Comparison of ENCODE assay signal across 13 cellular contexts in genomic region chr20:20002101-20002998, GRCh38. TPM values are rescaled to one million over a fixed set of nuclear protein-coding genes. Genes with fewer than 3 reads are reported as not detected.
A peak's percentile ranks its signal among the peaks of the same experiment; 100 is the strongest.
DNase-seq lines count a peak whose midpoint lies in the region; ATAC-seq, FAIRE-seq and TF ChIP-seq lines count a peak whose summit lies in the region.
"Had no signal": no experiment of that assay in that cellular context is flagged by ENCODE, and none has a peak within 500 bp of the region (broad histone marks: within the 10 kb centered on the region; RNA-seq: fewer than 3 reads in every experiment).

No MANE protein-coding gene starts in this region.

- H3K4me1 ChIP-seq in BLaER1 (peaks cover 81% of the 10 kb centered on the region), pancreas (peaks cover 18 to 47% (median 29%) of the 10 kb centered on the region in 3 donors)

- WGBS in pancreas, 2 donors = 50 to 63% methylated on average over 9 of the region's 9 CpGs

- DNase-seq in MV-4-11 (lab: John Stamatoyannopoulos, UW) = peak; percentile 71
- no peak for DNase-seq in naive thymus-derived CD8-positive, alpha-beta T cell
- DNase-seq in NCI-H226 = no peak
- no peak for DNase-seq in NCI-H2227 (lab: John Stamatoyannopoulos, UW; ENCODE audit: unreplicated experiment)
- DNase-seq in pancreas = no peak
- DNase-seq: activated CD4-positive, alpha-beta memory T cell treated with anti-CD3 and anti-CD28 coated beads for 36 hours; cortex of kidney; stimulated activated CD4-positive, alpha-beta T cell treated with anti-CD3 and anti-CD28 coated beads, Interleukin-4, amount 100 ng/mL, for 24 hours had no signal

- peak overlapping the region; percentile 92 for H3K4me2 ChIP-seq in BLaER1

- peak overlapping the region; percentile 73 for H3K4me3 Mint-ChIP-seq in dendritic cell treated with granulocyte-macrophage colony-stimulating factor and Interleukin-4, amounts not matched to agents 40 ng/mL and 50 ng/mL, for 4 days
- H3K4me3 Mint-ChIP-seq in naive thymus-derived CD8-positive, alpha-beta T cell = peak overlapping the region; percentile 68 to 88 (median 84)

- H3K9me3 Mint-ChIP-seq in dendritic cell treated with granulocyte-macrophage colony-stimulating factor and Interleukin-4, amounts not matched to agents 40 ng/mL and 50 ng/mL, for 4 days = no peaks in the 10 kb centered on the region
- H3K9me3 Mint-ChIP-seq in naive thymus-derived CD8-positive, alpha-beta T cell = no peaks in the 10 kb centered on the region
- H3K9me3 Mint-ChIP-seq: activated CD4-positive, alpha-beta memory T cell treated with anti-CD3 and anti-CD28 coated beads for 36 hours had no signal

- TF ChIP-seq CTCF in pancreas (IDR thresholded peaks at IDR 0.05) = no peak

- ATAC-seq in naive thymus-derived CD8-positive, alpha-beta T cell = no peak
- ATAC-seq in GM19328 (IDR thresholded peaks at IDR 0.05; ENCODE audit: unreplicated experiment) (no peak), pancreas (no peak)

- peaks cover 8% of the 10 kb centered on the region; the same call in 1 of the 2 replicates for H3K36me3 ChIP-seq in BLaER1
- peaks cover 0 to 16% (median 7%) of the 10 kb centered on the region in 3 donors for H3K36me3 ChIP-seq in pancreas

- no peak for FAIRE-seq in pancreas (lab: Jason Lieb, UNC)

- H3K27ac ChIP-seq in BLaER1 (peak overlapping the region; percentile 57), pancreas (peak overlapping the region in 2 of 4 donors; percentile 36 to 57)

- POLR2A ChIA-PET in naive thymus-derived CD8-positive, alpha-beta T cell (lab: Charles Lee) = no interaction called here

- no peaks in the 10 kb centered on the region for H3K9me3 ChIP-seq in BLaER1
- H3K9me3 ChIP-seq in pancreas = no peaks in the 10 kb centered on the region

- H3K4me3 ChIP-seq in BLaER1 (no peak overlapping the region), pancreas (no peak overlapping the region)

- H3K9ac ChIP-seq in BLaER1 = 0 out of 2 replicates have a peak overlapping the region, but pooled peaks have one; percentile 56

- peaks cover 59% of the 10 kb centered on the region for H3K36me3 Mint-ChIP-seq in dendritic cell treated with granulocyte-macrophage colony-stimulating factor and Interleukin-4, amounts not matched to agents 40 ng/mL and 50 ng/mL, for 4 days (ENCODE audit: low read depth)
- no peaks in the 10 kb centered on the region for H3K36me3 Mint-ChIP-seq in naive thymus-derived CD8-positive, alpha-beta T cell
- H3K36me3 Mint-ChIP-seq: activated CD4-positive, alpha-beta memory T cell treated with anti-CD3 and anti-CD28 coated beads for 36 hours had no signal

- intact Hi-C loops in dendritic cell treated with granulocyte-macrophage colony-stimulating factor and Interleukin-4, amounts not matched to agents 40 ng/mL and 50 ng/mL, for 4 days (cut with micrococcal nuclease) = loop anchor here (5.0 kb wide), 1 partner anchor 175 kb away; no protein-coding TSS in a partner anchor
- intact Hi-C loops in pancreas (cut with DNase I) = loop anchor here in 1 of 3 donors (10.0 kb wide), 1 partner anchor 318 kb away; no protein-coding TSS in a partner anchor

- H3K27me3 ChIP-seq in BLaER1 = no peaks in the 10 kb centered on the region
- H3K27me3 ChIP-seq in pancreas = no peaks in the 10 kb centered on the region

- peak overlapping the region; percentile 93 for H3K27ac Mint-ChIP-seq in dendritic cell treated with granulocyte-macrophage colony-stimulating factor and Interleukin-4, amounts not matched to agents 40 ng/mL and 50 ng/mL, for 4 days
- H3K27ac Mint-ChIP-seq in naive thymus-derived CD8-positive, alpha-beta T cell = peak overlapping the region in 1 of 10 donors; percentile 36
- H3K27ac Mint-ChIP-seq: activated CD4-positive, alpha-beta memory T cell treated with anti-CD3 and anti-CD28 coated beads for 36 hours had no signal

- peaks cover 85% of the 10 kb centered on the region for H3K4me1 Mint-ChIP-seq in dendritic cell treated with granulocyte-macrophage colony-stimulating factor and Interleukin-4, amounts not matched to agents 40 ng/mL and 50 ng/mL, for 4 days (ENCODE audit: low read depth)
- peaks cover 13 to 32% (median 15%) of the 10 kb centered on the region in 4 donors for H3K4me1 Mint-ChIP-seq in naive thymus-derived CD8-positive, alpha-beta T cell

- H3K27me3 Mint-ChIP-seq in dendritic cell treated with granulocyte-macrophage colony-stimulating factor and Interleukin-4, amounts not matched to agents 40 ng/mL and 50 ng/mL, for 4 days = no peaks in the 10 kb centered on the region
- peaks cover 13 to 36% (median 23%) of the 10 kb centered on the region in 5 donors for H3K27me3 Mint-ChIP-seq in naive thymus-derived CD8-positive, alpha-beta T cell

- H4K20me1 ChIP-seq in BLaER1 = no peaks in the 10 kb centered on the region

RNA-seq across cellular contexts. Expression of gene NAA20, which starts 14.8 kb away (rescaled TPM):
- 10 to 100 TPM; 40.9 to 41.5 TPM for total RNA-seq in naive thymus-derived CD8-positive, alpha-beta T cell
- polyA plus RNA-seq in naive thymus-derived CD8-positive, alpha-beta T cell = 10 to 100 TPM; 75.0 to 82.4 (median 79.9) TPM
- 10 to 100 TPM; 28.0 to 46.9 (median 34.5) TPM for total RNA-seq in pancreas
- polyA plus RNA-seq in pancreas = 100 to 1,000 TPM in 1 of 2 donors, 10 to 100 TPM in 1; 89.6 to 124 TPM

RNA-seq across cellular contexts. Expression of gene CRNKL1, which starts 49.9 kb away (rescaled TPM):
- 10 to 100 TPM; 26.7 to 34.3 TPM for total RNA-seq in naive thymus-derived CD8-positive, alpha-beta T cell
- polyA plus RNA-seq in naive thymus-derived CD8-positive, alpha-beta T cell = 10 to 100 TPM in 1 of 3 donors, 1 to 10 TPM in 2; 6.9 to 14.6 (median 9.0) TPM
- total RNA-seq in pancreas = 10 to 100 TPM in 1 of 6 donors, 1 to 10 TPM in 5; 4.4 to 15.5 (median 6.8) TPM
- 10 to 100 TPM in 1 of 2 donors, 1 to 10 TPM in 1; 9.7 to 13.2 TPM for polyA plus RNA-seq in pancreas

RNA-seq across cellular contexts. Expression of gene CFAP61, which starts 50.0 kb away (rescaled TPM):
- not detected for total RNA-seq in naive thymus-derived CD8-positive, alpha-beta T cell
- polyA plus RNA-seq in naive thymus-derived CD8-positive, alpha-beta T cell = not detected
- total RNA-seq in pancreas = under 1 TPM; 0.19 to 0.53 (median 0.33) TPM
- polyA plus RNA-seq in pancreas = under 1 TPM; 0.15 to 0.38 TPM
- total RNA-seq: activated CD4-positive, alpha-beta memory T cell treated with anti-CD3 and anti-CD28 coated beads for 36 hours; HT-29; kidney epithelial cell had no signal
